ENCODE assay signal across 8 cellular contexts in the genomic region with DNA sequence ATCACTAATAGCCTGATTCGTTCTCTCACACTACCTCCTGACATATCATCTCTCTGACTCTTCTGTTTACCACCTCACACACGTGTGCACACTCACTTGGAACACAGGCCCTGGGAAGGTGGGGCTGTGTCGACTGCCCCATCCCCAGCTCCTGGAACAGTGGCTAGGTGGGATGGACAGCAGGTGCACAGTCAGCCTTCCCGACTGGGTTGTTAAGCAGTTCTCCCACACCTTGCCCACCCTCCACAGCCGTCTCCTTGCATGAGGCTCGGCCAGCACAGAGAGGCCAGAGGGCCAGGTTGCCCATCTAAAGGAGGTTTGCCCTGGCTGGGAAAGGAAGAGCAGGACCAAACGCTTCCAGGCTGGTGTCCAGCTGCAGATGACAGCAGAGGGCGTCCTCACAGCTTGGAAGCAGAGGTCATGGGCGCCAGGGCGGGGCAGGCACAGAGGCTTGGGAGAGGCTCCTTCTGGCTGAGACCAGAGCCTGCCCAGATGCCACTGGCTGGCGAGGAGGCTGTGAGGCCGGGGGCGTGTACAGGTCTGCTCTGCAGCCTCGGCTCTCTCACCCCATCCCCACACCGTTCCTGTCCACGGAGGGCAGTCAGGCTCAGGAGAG.
DNase-seq lines count a peak whose midpoint lies in the region; ATAC-seq and TF ChIP-seq lines count a peak whose summit lies in the region.

No MANE protein-coding gene starts in this region.

- no peak overlapping the region for H3K4me3 Mint-ChIP-seq in neural crest cell

- H3K27ac Mint-ChIP-seq in neural crest cell (ENCODE audit: unreplicated experiment): no peak overlapping the region

- DNase-seq in GM04504 (ENCODE audit: low read depth): peak; percentile 47
- peak; percentile 82 for DNase-seq in OCI-M1 (lab: John Stamatoyannopoulos, UW)
- no peak for DNase-seq in epithelial cell of proximal tubule (ENCODE audit: low read depth)
- peak; percentile 63 for DNase-seq in neural crest cell (ENCODE audit: low read depth, low spot score)
- no peak for DNase-seq in middle frontal gyrus (ENCODE audit: extremely low spot score, low spot score)
- no peak for DNase-seq in GOT3 (lab: John Stamatoyannopoulos, UW)

- no peaks in the 10 kb centered on the region for H3K36me3 Mint-ChIP-seq in neural crest cell (ENCODE audit: low read depth)

- H3K9me3 Mint-ChIP-seq in neural crest cell: no peaks in the 10 kb centered on the region

- H3K4me1 Mint-ChIP-seq in neural crest cell: no peaks in the 10 kb centered on the region

- no peak overlapping the region for H3K4me3 ChIP-seq in epithelial cell of proximal tubule (ENCODE audit: low read depth, low read length)

- no peak for ATAC-seq in GM18868 (IDR thresholded peaks at IDR 0.05; ENCODE audit: unreplicated experiment)
- no peak for ATAC-seq in HG03108 (IDR thresholded peaks at IDR 0.05; ENCODE audit: unreplicated experiment)

- H3K27me3 Mint-ChIP-seq in neural crest cell (ENCODE audit: low read depth): no peaks in the 10 kb centered on the region

- TF ChIP-seq CTCF in epithelial cell of proximal tubule (conservative IDR thresholded peaks at IDR 0.05; ENCODE audit: low read depth, low read length) (peak; percentile 74), neural crest cell (conservative IDR thresholded peaks at IDR 0.05) (peak; percentile 48)

Comparison
In these comparisons a context has a peak if more than half of its experiments do, and no peak if none do; other contexts are left out.
1. DNase-seq: peak in GM04504 (single experiment), OCI-M1 (single experiment) and neural crest cell (single experiment); none in epithelial cell of proximal tubule (single experiment), middle frontal gyrus (single experiment) and GOT3 (single experiment).